ENCODE assay signal across 22 cellular contexts in the genomic region with DNA sequence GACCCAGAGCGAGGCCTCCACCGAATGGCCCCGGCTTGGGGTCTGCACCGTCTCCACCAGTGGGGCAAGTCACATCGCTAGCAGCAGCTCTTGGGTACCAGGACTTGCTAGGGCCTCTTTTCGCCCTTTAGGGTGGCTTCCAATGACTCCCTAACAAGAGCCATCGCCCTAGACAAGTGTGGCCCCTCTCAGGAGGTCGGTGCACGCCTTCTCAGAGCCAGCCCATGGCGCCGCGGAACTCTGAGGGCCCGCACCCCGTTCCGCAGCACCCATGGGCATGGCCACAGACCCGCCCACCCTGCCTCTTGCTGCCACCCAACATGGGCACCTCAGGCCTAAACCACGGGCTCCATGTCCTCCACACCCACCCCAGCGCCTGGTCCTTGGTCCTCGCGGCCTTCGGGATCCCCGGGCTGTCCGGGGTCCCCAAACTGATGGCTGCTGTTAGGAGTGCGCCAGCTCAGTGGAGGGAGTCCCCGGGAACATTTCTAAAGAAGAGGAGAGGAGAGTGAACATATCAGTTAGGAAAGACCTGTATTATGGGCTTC. TPM values are rescaled to one million over a fixed set of nuclear protein-coding genes. Genes with fewer than 3 reads are reported as not detected.
DNase-seq lines count a peak whose midpoint lies in the region; TF ChIP-seq lines count a peak whose summit lies in the region.
"Had no signal": no experiment of that assay in that cellular context is flagged by ENCODE, and none has a peak within 500 bp of the region (broad histone marks: within the 10 kb centered on the region; RNA-seq: fewer than 3 reads in every experiment).

No MANE protein-coding gene starts in this region.

- TF ChIP-seq CTCF in brain (conservative IDR thresholded peaks at IDR 0.05), result no peak
- TF ChIP-seq CTCF in nephron progenitor cell (IDR thresholded peaks at IDR 0.05), result no peak
- TF ChIP-seq CTCF in osteoblast (IDR thresholded peaks at IDR 0.05; ENCODE audit: extremely low read depth, low read depth, low read length), result no peak

- DNase-seq in stimulated activated CD4-positive, alpha-beta T cell treated with anti-CD3 and anti-CD28 coated beads, Interleukin-15, amount 100 ng/mL, for 24 hours, result peak; percentile 7
- no peak for DNase-seq in stimulated activated CD4-positive, alpha-beta T cell treated with anti-CD3 and anti-CD28 coated beads, Interleukin-4, amount 100 ng/mL, for 1 hour
- no peak for DNase-seq in nephron progenitor cell
- DNase-seq in NCI-H1417 treated with DMSO at 0.1 percent for 48 hours (lab: John Stamatoyannopoulos, UW), result no peak
- DNase-seq in osteoblast (ENCODE audit: insufficient read length, low spot score, missing footprints), result no peak
- no peak for DNase-seq in pons (ENCODE audit: low spot score)
- DNase-seq in activated CD4-positive, alpha-beta T cell treated with anti-CD3 and anti-CD28 coated beads, Interleukin-2, amount 10 ng/mL, durations not matched to agents 7 days and 5 days, result no peak
- DNase-seq: MG63, NCI-H187, SHP77 treated with DMSO at 0.1 percent for 48 hours had no signal

- no peaks in the 10 kb centered on the region for H3K9me3 ChIP-seq in osteoblast (ENCODE audit: low read depth, low read length)
- H3K9me3 ChIP-seq: gastroesophageal sphincter, MG63 had no signal

- H3K36me3 Mint-ChIP-seq in brain (no peaks in the 10 kb centered on the region), nephron progenitor cell (ENCODE audit: low read depth) (no peaks in the 10 kb centered on the region)
- no peaks in the 10 kb centered on the region for H3K36me3 Mint-ChIP-seq in activated CD4-positive, alpha-beta T cell treated with anti-CD3 and anti-CD28 coated beads, Interleukin-2, amount 10 ng/mL, durations not matched to agents 7 days and 5 days (ENCODE audit: low read depth)

- CTCF ChIA-PET in activated CD4-positive, alpha-beta T cell treated with anti-CD3 and anti-CD28 coated beads, Interleukin-2, amount 10 ng/mL, durations not matched to agents 7 days and 5 days (lab: Charles Lee), result interaction anchor here (1.5 to 2.6 kb wide), 3 partner anchors 96 to 272 kb away, joined by 3 to 13 read pairs (median 4); no protein-coding TSS in a partner anchor

- no peak overlapping the region for H3K27ac ChIP-seq in osteoblast (ENCODE audit: low read depth, low read length)

- H3K4me3 Mint-ChIP-seq in brain (peak overlapping the region; percentile 16 to 65 (median 39)), nephron progenitor cell (peak overlapping the region; percentile 7)
- no peak overlapping the region for H3K4me3 Mint-ChIP-seq in activated CD4-positive, alpha-beta T cell treated with anti-CD3 and anti-CD28 coated beads, Interleukin-2, amount 10 ng/mL, durations not matched to agents 7 days and 5 days

- no peak overlapping the region for H3K4me3 ChIP-seq in osteoblast (ENCODE audit: insufficient read depth, low read length)
- H3K4me3 ChIP-seq: lung, MG63 had no signal

- H3K36me3 ChIP-seq in osteoblast (ENCODE audit: insufficient read depth, low read length), result no peaks in the 10 kb centered on the region
- H3K36me3 ChIP-seq: gastroesophageal sphincter, MG63 had no signal

- H3K4me1 Mint-ChIP-seq in brain, result peaks cover 34% of the 10 kb centered on the region
- H3K4me1 Mint-ChIP-seq in nephron progenitor cell, result peaks cover 18% of the 10 kb centered on the region
- H3K4me1 Mint-ChIP-seq in activated CD4-positive, alpha-beta T cell treated with anti-CD3 and anti-CD28 coated beads, Interleukin-2, amount 10 ng/mL, durations not matched to agents 7 days and 5 days, result peaks cover 10% of the 10 kb centered on the region

- no peak overlapping the region for H3K27ac Mint-ChIP-seq in brain
- H3K27ac Mint-ChIP-seq in nephron progenitor cell, result no peak overlapping the region
- no peak overlapping the region for H3K27ac Mint-ChIP-seq in activated CD4-positive, alpha-beta T cell treated with anti-CD3 and anti-CD28 coated beads, Interleukin-2, amount 10 ng/mL, durations not matched to agents 7 days and 5 days

- peaks cover 3% of the 10 kb centered on the region for H3K4me1 ChIP-seq in osteoblast (ENCODE audit: insufficient read depth, low read length)

- peaks cover 3% of the 10 kb centered on the region for H4K20me1 ChIP-seq in osteoblast (ENCODE audit: insufficient read depth, low read length)

- H3K79me2 ChIP-seq in osteoblast (ENCODE audit: insufficient read depth, low read length), result no peaks in the 10 kb centered on the region

- POLR2A ChIA-PET in activated CD4-positive, alpha-beta T cell treated with anti-CD3 and anti-CD28 coated beads, Interleukin-2, amount 10 ng/mL, durations not matched to agents 7 days and 5 days (lab: Charles Lee), result no interaction called here

- no peak overlapping the region for H2AFZ ChIP-seq in osteoblast (ENCODE audit: low read length)

- H3K27me3 Mint-ChIP-seq in brain (peaks cover 8% of the 10 kb centered on the region), nephron progenitor cell (ENCODE audit: low read depth, poor library complexity) (peaks cover 74% of the 10 kb centered on the region)
- H3K27me3 Mint-ChIP-seq in activated CD4-positive, alpha-beta T cell treated with anti-CD3 and anti-CD28 coated beads, Interleukin-2, amount 10 ng/mL, durations not matched to agents 7 days and 5 days, result peaks cover 24% of the 10 kb centered on the region

- peaks cover 15% of the 10 kb centered on the region for H3K27me3 ChIP-seq in osteoblast (ENCODE audit: insufficient read depth, low read length)
- H3K27me3 ChIP-seq: MG63 had no signal

- peaks cover 0 to 2% (median 0%) of the 10 kb centered on the region in 5 experiments for H3K9me3 Mint-ChIP-seq in brain
- H3K9me3 Mint-ChIP-seq in nephron progenitor cell, result no peaks in the 10 kb centered on the region
- H3K9me3 Mint-ChIP-seq in activated CD4-positive, alpha-beta T cell treated with anti-CD3 and anti-CD28 coated beads, Interleukin-2, amount 10 ng/mL, durations not matched to agents 7 days and 5 days, result no peaks in the 10 kb centered on the region

- no peak overlapping the region for H3K4me2 ChIP-seq in osteoblast (ENCODE audit: insufficient read depth, low read length)

RNA-seq across cellular contexts. Expression of a gene that starts 3.2 kb away (rescaled TPM):
- 0.19 TPM for polyA plus RNA-seq in brain (ENCODE audit: insufficient read depth, low read depth, low replicate concordance)
- total RNA-seq in osteoblast, result not detected in 2 replicates
- not detected for total RNA-seq in activated CD4-positive, alpha-beta T cell treated with anti-CD3 and anti-CD28 coated beads, Interleukin-2, amount 10 ng/mL, durations not matched to agents 7 days and 5 days
- total RNA-seq: bronchial epithelial cell; Calu3; gastroesophageal sphincter; H4; T-helper 1 cell treated with Interleukin-12 subunit alpha and Interleukin-12 subunit beta and Interleukin-4 antibody, amounts not matched to agents 30 ng/mL and 1 ng/mL, for 36 hours had no signal
- polyA plus RNA-seq: AG04450, esophagus had no signal

RNA-seq across cellular contexts. Expression of a gene that starts 11.5 kb away (rescaled TPM):
- not detected for polyA plus RNA-seq in brain (ENCODE audit: insufficient read depth, low read depth, low replicate concordance)
- not detected in 2 replicates for total RNA-seq in osteoblast
- total RNA-seq in activated CD4-positive, alpha-beta T cell treated with anti-CD3 and anti-CD28 coated beads, Interleukin-2, amount 10 ng/mL, durations not matched to agents 7 days and 5 days, result not detected
- total RNA-seq: Calu3; gastroesophageal sphincter; H4; posterior vena cava; skeletal muscle tissue; T-helper 1 cell treated with Interleukin-12 subunit alpha and Interleukin-12 subunit beta and Interleukin-4 antibody, amounts not matched to agents 30 ng/mL and 1 ng/mL, for 36 hours; temporal lobe had no signal
- polyA plus RNA-seq: AG04450, esophagus had no signal

RNA-seq across cellular contexts. Expression of a gene that starts 38.8 kb away (rescaled TPM):
- polyA plus RNA-seq in brain (ENCODE audit: insufficient read depth, low read depth, low replicate concordance), result 165 TPM
- total RNA-seq in osteoblast, result 38.9 and 45.6 TPM in 2 replicates
- 10 to 100 TPM; 15.2 to 17.2 TPM for total RNA-seq in activated CD4-positive, alpha-beta T cell treated with anti-CD3 and anti-CD28 coated beads, Interleukin-2, amount 10 ng/mL, durations not matched to agents 7 days and 5 days
